In genomic region chr6:31652925-31653724, GRCh38 we compare ENCODE assay signal across 8 cellular contexts. TPM values are rescaled to one million over a fixed set of nuclear protein-coding genes. Genes with fewer than 3 reads are reported as not detected.
A peak's percentile ranks its signal among the peaks of the same experiment; 100 is the strongest.
DNase-seq lines count a peak whose midpoint lies in the region; ATAC-seq and TF ChIP-seq lines count a peak whose summit lies in the region.

No MANE protein-coding gene starts in this region.

- ATAC-seq in GM21786 (IDR thresholded peaks at IDR 0.05; ENCODE audit: unreplicated experiment) = peak; percentile 57
- peak; percentile 87 for ATAC-seq in lung (ENCODE audit: insufficient read depth, low FRiP score)

- TF ChIP-seq CTCF in dorsolateral prefrontal cortex (IDR thresholded peaks at IDR 0.05 in 54 of 56, conservative IDR thresholded peaks at IDR 0.05 in 2 of 56; ENCODE audit: low read depth in 1 of 56, partially characterized antibody in 56 of 56) (peak in 20 of 56 donors; percentile 6 to 46 (median 23)), lung (IDR thresholded peaks at IDR 0.05; ENCODE audit: control extremely low read depth, extremely low read depth) (no peak)

- H3K36me3 ChIP-seq in KOPT-K1 (ENCODE audit: insufficient read depth, low read length) = peaks cover 59% of the 10 kb centered on the region
- H3K36me3 ChIP-seq in lung (ENCODE audit: control insufficient read depth in 2 of 2, insufficient read depth in 2 of 2, low read length in 2 of 2) = peaks cover 17 to 26% of the 10 kb centered on the region in 2 donors

- peaks cover 7 to 9% of the 10 kb centered on the region in 2 donors for H3K4me1 ChIP-seq in lung (ENCODE audit: control insufficient read depth in 2 of 2, insufficient read depth in 2 of 2, low read length in 2 of 2)

- peak overlapping the region; percentile 62 to 100 (median 83) for H3K4me3 ChIP-seq in dorsolateral prefrontal cortex
- H3K4me3 ChIP-seq in lung = peak overlapping the region; percentile 53

- H3K27ac ChIP-seq in KOPT-K1 (ENCODE audit: low read depth, low read length, poor library complexity, severe bottlenecking) = peak overlapping the region; percentile 94
- H3K27ac ChIP-seq in dorsolateral prefrontal cortex = peak overlapping the region; percentile 84 to 100 (median 99)
- peak overlapping the region; percentile 93 to 98 for H3K27ac ChIP-seq in lung (ENCODE audit: low read depth in 1 of 2, low read length in 1 of 2)

- intact Hi-C loops in dorsolateral prefrontal cortex (cut with DNase I) = loop anchor here (1.0 to 5.0 kb wide), 5 partner anchors 12 to 106 kb away; partner anchors contain the start of genes PRRC2A (in 2 of the 2), ABHD16A (in 1 of the 2), ATP6V1G2 (in 1 of the 2) and NFKBIL1 (in 1 of the 2)

- H3K9me3 ChIP-seq in KOPT-K1 (ENCODE audit: insufficient read depth, low read length, poor library complexity, severe bottlenecking) (no peaks in the 10 kb centered on the region), lung (ENCODE audit: control insufficient read depth in 2 of 2, insufficient read depth in 1 of 2, low read length in 1 of 2) (no peaks in the 10 kb centered on the region)

- WGBS in lung, 2 donors = 7 to 8% methylated on average over 37 of the region's 37 CpGs

- H3K27me3 ChIP-seq in dorsolateral prefrontal cortex (no peaks in the 10 kb centered on the region), lung (ENCODE audit: control insufficient read depth, insufficient read depth) (no peaks in the 10 kb centered on the region)

- DNase-seq in NCI-H748 (lab: John Stamatoyannopoulos, UW; ENCODE audit: unreplicated experiment) = peak; percentile 99
- no peak for DNase-seq in NCI-H748 treated with DMSO at 0.1 percent for 48 hours (lab: John Stamatoyannopoulos, UW)
- DNase-seq in T-helper 22 cell (ENCODE audit: low read depth) = peak; percentile 80
- DNase-seq in dorsolateral prefrontal cortex = peak; percentile 64 to 89 (median 86)
- DNase-seq in lung (ENCODE audit: low spot score) = peak; percentile 85
- peak; percentile 81 to 82 for DNase-seq in stimulated activated CD8-positive, alpha-beta memory T cell treated with anti-CD3 and anti-CD28 coated beads, Interleukin-15, amount 100 ng/mL, for 48 hours (ENCODE audit: low read depth in 2 of 2)

RNA-seq across cellular contexts. Expression of gene BAG6, which starts 0.7 kb away (rescaled TPM):
- total RNA-seq in dorsolateral prefrontal cortex (100 to 1,000 TPM; 144 to 262 (median 206) TPM), lung (100 to 1,000 TPM; 164 to 259 TPM)
- 100 to 1,000 TPM; 189 to 322 TPM for polyA plus RNA-seq in lung

RNA-seq across cellular contexts. Expression of gene APOM, which starts 2.6 kb away (rescaled TPM):
- total RNA-seq in dorsolateral prefrontal cortex (1 to 10 TPM in 90 of 120 experiments, under 1 TPM in 22, not detected in 8; 0.56 to 5.0 (median 1.7) TPM), lung (1 to 10 TPM; 1.3 to 2.5 TPM)
- 1 to 10 TPM; 2.2 to 8.8 TPM for polyA plus RNA-seq in lung

RNA-seq across cellular contexts. Expression of gene C6orf47, which starts 7.5 kb away (rescaled TPM):
- total RNA-seq in dorsolateral prefrontal cortex = 10 to 100 TPM; 10.7 to 19.7 (median 13.8) TPM
- total RNA-seq in lung = 10 to 100 TPM; 18.9 to 26.8 TPM
- 10 to 100 TPM; 23.5 to 24.5 TPM for polyA plus RNA-seq in lung

RNA-seq across cellular contexts. Expression of gene GPANK1, which starts 11.7 kb away (rescaled TPM):
- total RNA-seq in dorsolateral prefrontal cortex = 10 to 100 TPM; 10.3 to 24.2 (median 15.8) TPM
- total RNA-seq in lung = 10 to 100 TPM; 13.3 to 16.6 TPM
- 10 to 100 TPM; 12.7 to 15.7 TPM for polyA plus RNA-seq in lung

RNA-seq across cellular contexts. Expression of gene CSNK2B, which starts 12.8 kb away (rescaled TPM):
- total RNA-seq in dorsolateral prefrontal cortex = 100 to 1,000 TPM in 112 of 120 experiments, 10 to 100 TPM in 8; 85.2 to 151 (median 118) TPM
- 100 to 1,000 TPM; 114 to 123 TPM for total RNA-seq in lung
- 100 to 1,000 TPM; 150 to 154 TPM for polyA plus RNA-seq in lung
